In genomic region chr12:5616854-5617253, GRCh38 we compare ENCODE assay signal across 7 cellular contexts.
"Had no signal": no experiment of that assay in that cellular context is flagged by ENCODE, and none has a peak within 500 bp of the region (broad histone marks: within the 10 kb centered on the region; RNA-seq: fewer than 3 reads in every experiment).

No MANE protein-coding gene starts in this region.

- DNase-seq: IMR-90, KBM-7, KG1 had no signal

- H3K4me3 ChIP-seq: K562 had no signal

- H3K36me3 Mint-ChIP-seq: IgD-negative memory B cell had no signal

- H3K4me3 Mint-ChIP-seq: IgD-negative memory B cell had no signal

- H3K27ac ChIP-seq: HL-60 had no signal

- ATAC-seq: HepG2, K562 had no signal

- H3K27ac Mint-ChIP-seq: IgD-negative memory B cell had no signal

- H3K4me1 Mint-ChIP-seq: IgD-negative memory B cell had no signal
